In genomic region chr6:27020553-27020880, GRCh38 we compare ENCODE assay signal across 8 cellular contexts.
DNase-seq lines count a peak whose midpoint lies in the region; ATAC-seq and TF ChIP-seq lines count a peak whose summit lies in the region.

No MANE protein-coding gene starts in this region.

- H3K4me3 ChIP-seq in fibroblast of lung (replicated peaks in 1 of 4; ENCODE audit: control extremely low read depth in 1 of 4, insufficient read depth in 1 of 4, low read depth in 3 of 4, low read length in 4 of 4): peak overlapping the region in 3 of 4 experiments; percentile 44 to 74 (median 67)
- H3K4me3 ChIP-seq in trophoblast cell (ENCODE audit: low read depth, low read length): peak overlapping the region; percentile 83

- WGBS in trophoblast cell (ENCODE audit: extremely low coverage, insufficient coverage, insufficient read length): no CpG with 5 or more reads among the region's 9 CpGs

- peak overlapping the region; percentile 99 for H3K27ac Mint-ChIP-seq in Calu3 (ENCODE audit: unreplicated experiment)

- no peak for ATAC-seq in HG03342 (IDR thresholded peaks at IDR 0.05; ENCODE audit: unreplicated experiment)

- peak overlapping the region; percentile 13 for H3K4me2 ChIP-seq in fibroblast of lung (ENCODE audit: extremely low read depth, insufficient read depth, low read length)
- peak overlapping the region; percentile 71 for H3K4me2 ChIP-seq in trophoblast cell (ENCODE audit: low read length)

- H3K9me3 ChIP-seq in fibroblast of lung (ENCODE audit: control insufficient read depth, insufficient read depth, low read depth, low read length): no peaks in the 10 kb centered on the region
- no peaks in the 10 kb centered on the region for H3K9me3 ChIP-seq in trophoblast cell (ENCODE audit: insufficient read depth, low read depth, low read length)

- CTCF ChIA-PET in Calu3 (lab: Charles Lee): interaction anchor here (0.6 kb wide), 1 partner anchor 495 kb away, joined by 6 read pairs; no protein-coding TSS in a partner anchor

- no peak overlapping the region for H2BK12ac ChIP-seq in trophoblast cell (ENCODE audit: low read length)

- H3K14ac ChIP-seq in trophoblast cell (ENCODE audit: low read length): peak overlapping the region; percentile 2

- H3K79me2 ChIP-seq in fibroblast of lung (ENCODE audit: control insufficient read depth, insufficient read depth, low read length) (no peaks in the 10 kb centered on the region), trophoblast cell (ENCODE audit: control insufficient read depth, insufficient read depth, low read length, poor library complexity) (peaks cover 3% of the 10 kb centered on the region)

- no peak overlapping the region for H2BK120ac ChIP-seq in trophoblast cell (ENCODE audit: insufficient read depth, low read length, poor library complexity)

- H3K27ac ChIP-seq in VCaP: peak overlapping the region; percentile 97
- H3K27ac ChIP-seq in fibroblast of lung (ENCODE audit: insufficient read depth, low read length): no peak overlapping the region
- peak overlapping the region; percentile 92 for H3K27ac ChIP-seq in trophoblast cell (ENCODE audit: low read depth, low read length)

- H3K27me3 ChIP-seq in fibroblast of lung (ENCODE audit: control insufficient read depth, insufficient read depth, low read length): no peaks in the 10 kb centered on the region
- no peaks in the 10 kb centered on the region for H3K27me3 ChIP-seq in trophoblast cell (ENCODE audit: insufficient read depth, low read length)

- no peak overlapping the region for H3K23ac ChIP-seq in trophoblast cell (ENCODE audit: low read length)

- intact Hi-C loops in Calu3 (cut with micrococcal nuclease; ENCODE audit: unreplicated experiment): no loop called here

- peak overlapping the region; percentile 50 for H4K91ac ChIP-seq in trophoblast cell (ENCODE audit: low read depth, low read length)

- no peaks in the 10 kb centered on the region for H3K4me1 ChIP-seq in fibroblast of lung (ENCODE audit: control insufficient read depth, extremely low read depth, insufficient read depth, low read length)
- no peaks in the 10 kb centered on the region for H3K4me1 ChIP-seq in trophoblast cell (ENCODE audit: control insufficient read depth in 1 of 2, insufficient read depth in 2 of 2, low read length in 2 of 2)

- H2AFZ ChIP-seq in fibroblast of lung (ENCODE audit: low read length) (peak overlapping the region; percentile 36), trophoblast cell (ENCODE audit: insufficient read depth, low read length, poor library complexity) (peak overlapping the region; percentile 3)

- H2AK5ac ChIP-seq in trophoblast cell (ENCODE audit: low read length): no peak overlapping the region

- H4K8ac ChIP-seq in trophoblast cell (ENCODE audit: low read depth, low read length): peak overlapping the region; percentile 92

- H3K4ac ChIP-seq in trophoblast cell (ENCODE audit: low read depth, low read length): no peak overlapping the region

- H3K9ac ChIP-seq in fibroblast of lung (ENCODE audit: insufficient read depth, low read length): no peak overlapping the region
- no peak overlapping the region for H3K9ac ChIP-seq in trophoblast cell (ENCODE audit: low read length)

- peaks cover 22% of the 10 kb centered on the region for H3K36me3 Mint-ChIP-seq in Calu3 (ENCODE audit: insufficient read depth, unreplicated experiment)

- H3K36me3 ChIP-seq in fibroblast of lung (ENCODE audit: control insufficient read depth, insufficient read depth, low read length): no peaks in the 10 kb centered on the region
- no peaks in the 10 kb centered on the region for H3K36me3 ChIP-seq in trophoblast cell (ENCODE audit: control insufficient read depth in 1 of 2, insufficient read depth in 2 of 2, low read length in 2 of 2)

- no peaks in the 10 kb centered on the region for H3K9me3 Mint-ChIP-seq in Calu3 (ENCODE audit: low read depth, unreplicated experiment)

- peaks cover 16% of the 10 kb centered on the region for H3K4me1 Mint-ChIP-seq in Calu3 (ENCODE audit: low read depth, unreplicated experiment)

- BruUV-seq in Calu3 (replicated peaks; lab: Mats Ljungman, UMichigan): no TSS peak

- H3K18ac ChIP-seq in trophoblast cell (ENCODE audit: low read length): no peak overlapping the region

- no peaks in the 10 kb centered on the region for H3K27me3 Mint-ChIP-seq in Calu3 (ENCODE audit: unreplicated experiment)

- H4K12ac ChIP-seq in trophoblast cell (ENCODE audit: low read depth, low read length): no peak overlapping the region

- peak overlapping the region; percentile 95 for H3K4me3 Mint-ChIP-seq in Calu3 (ENCODE audit: low read depth, unreplicated experiment)

- H4K20me1 ChIP-seq in fibroblast of lung (ENCODE audit: control insufficient read depth, extremely low read depth, insufficient read depth, low read length): no peaks in the 10 kb centered on the region

- H2BK5ac ChIP-seq in trophoblast cell (ENCODE audit: low read depth, low read length, poor library complexity): no peak overlapping the region

- no peak for DNase-seq in Calu3
- no peak for DNase-seq in fibroblast of lung (ENCODE audit: low read depth in 2 of 2)
- DNase-seq in trophoblast cell: no peak
- no peak for DNase-seq in NCI-H2171 (lab: John Stamatoyannopoulos, UW)
- no peak for DNase-seq in HK-2 (ENCODE audit: unreplicated experiment)
- no peak for DNase-seq in OCI-M2 (lab: John Stamatoyannopoulos, UW; ENCODE audit: unreplicated experiment)

- no peak for TF ChIP-seq CTCF in Calu3 (IDR thresholded peaks at IDR 0.05; ENCODE audit: unreplicated experiment)
- no peak for TF ChIP-seq CTCF in VCaP (conservative IDR thresholded peaks at IDR 0.05)
- TF ChIP-seq CTCF in fibroblast of lung (conservative IDR thresholded peaks at IDR 0.05 in 1 of 2, IDR thresholded peaks at IDR 0.05 in 1 of 2; ENCODE audit: low read depth in 1 of 2, low read length in 2 of 2): no peak

- peaks cover 4% of the 10 kb centered on the region for H3K79me1 ChIP-seq in trophoblast cell (ENCODE audit: low read length)
